Comparison of ENCODE assay signal across 11 cellular contexts in genomic region chr10:4947039-4947634, GRCh38. TPM values are rescaled to one million over a fixed set of nuclear protein-coding genes. Genes with fewer than 3 reads are reported as not detected.
A peak's percentile ranks its signal among the peaks of the same experiment; 100 is the strongest.
DNase-seq lines count a peak whose midpoint lies in the region; TF ChIP-seq lines count a peak whose summit lies in the region.
"Had no signal": no experiment of that assay in that cellular context is flagged by ENCODE, and none has a peak within 500 bp of the region (broad histone marks: within the 10 kb centered on the region; RNA-seq: fewer than 3 reads in every experiment).

No MANE protein-coding gene starts in this region.

- no peak overlapping the region for H3K4me3 Mint-ChIP-seq in activated CD4-positive, alpha-beta T cell treated with anti-CD3 and anti-CD28 coated beads, Interleukin-2, amount 10 ng/mL, durations not matched to agents 7 days and 5 days
- H3K4me3 Mint-ChIP-seq: endodermal cell; T-helper 2 cell treated with Interferon-gamma antibody and Interleukin-4, amounts not matched to agents 5 μg/mL and 100 μg/mL, for 36 hours had no signal

- no peaks in the 10 kb centered on the region for H3K36me3 Mint-ChIP-seq in activated CD4-positive, alpha-beta T cell treated with anti-CD3 and anti-CD28 coated beads, Interleukin-2, amount 10 ng/mL, durations not matched to agents 7 days and 5 days (ENCODE audit: low read depth)

- DNase-seq in AG04449 (ENCODE audit: low read depth, low spot score) = peak; percentile 21
- DNase-seq in RPMI7951 (ENCODE audit: low read depth) = peak; percentile 14
- DNase-seq in fibroblast of villous mesenchyme (ENCODE audit: low read depth) = peak; percentile 81
- DNase-seq in renal cortical epithelial cell (ENCODE audit: low read depth) = peak; percentile 79
- DNase-seq in NCI-H345 treated with DMSO at 0.1 percent for 48 hours (lab: John Stamatoyannopoulos, UW; ENCODE audit: unreplicated experiment) = no peak
- DNase-seq in activated CD4-positive, alpha-beta T cell treated with anti-CD3 and anti-CD28 coated beads, Interleukin-2, amount 10 ng/mL, durations not matched to agents 7 days and 5 days = no peak
- no peak for DNase-seq in RPMI8226
- DNase-seq in NCI-H1436 (lab: John Stamatoyannopoulos, UW) = no peak
- DNase-seq: endodermal cell, NCI-H187 had no signal

- H3K4me3 ChIP-seq in AG04449 (ENCODE audit: low read depth, low read length) = no peak overlapping the region
- no peak overlapping the region for H3K4me3 ChIP-seq in fibroblast of villous mesenchyme (ENCODE audit: low read depth, low read length)

- H3K4me1 Mint-ChIP-seq in activated CD4-positive, alpha-beta T cell treated with anti-CD3 and anti-CD28 coated beads, Interleukin-2, amount 10 ng/mL, durations not matched to agents 7 days and 5 days = no peaks in the 10 kb centered on the region

- POLR2A ChIA-PET in AG04449 (lab: Yijun Ruan, JAX) = no interaction called here
- POLR2A ChIA-PET in activated CD4-positive, alpha-beta T cell treated with anti-CD3 and anti-CD28 coated beads, Interleukin-2, amount 10 ng/mL, durations not matched to agents 7 days and 5 days (lab: Charles Lee) = no interaction called here

- H3K9me3 Mint-ChIP-seq in activated CD4-positive, alpha-beta T cell treated with anti-CD3 and anti-CD28 coated beads, Interleukin-2, amount 10 ng/mL, durations not matched to agents 7 days and 5 days = no peaks in the 10 kb centered on the region
- H3K9me3 Mint-ChIP-seq: endodermal cell; T-helper 2 cell treated with Interferon-gamma antibody and Interleukin-4, amounts not matched to agents 5 μg/mL and 100 μg/mL, for 36 hours had no signal

- no peaks in the 10 kb centered on the region for H3K27me3 Mint-ChIP-seq in activated CD4-positive, alpha-beta T cell treated with anti-CD3 and anti-CD28 coated beads, Interleukin-2, amount 10 ng/mL, durations not matched to agents 7 days and 5 days

- CTCF ChIA-PET in AG04449 (lab: Yijun Ruan, JAX) = interaction anchor here (2.5 kb wide), 1 partner anchor 97 kb away, joined by 13 read pairs; no protein-coding TSS in a partner anchor
- CTCF ChIA-PET in activated CD4-positive, alpha-beta T cell treated with anti-CD3 and anti-CD28 coated beads, Interleukin-2, amount 10 ng/mL, durations not matched to agents 7 days and 5 days (lab: Charles Lee) = no interaction called here

- TF ChIP-seq CTCF in AG04449 (IDR thresholded peaks at IDR 0.05; ENCODE audit: insufficient read depth, low read length, missing control alignments) (no peak), fibroblast of villous mesenchyme (IDR thresholded peaks at IDR 0.05; ENCODE audit: insufficient read depth, low read depth, low read length) (no peak)

- no peak overlapping the region for H3K27ac Mint-ChIP-seq in activated CD4-positive, alpha-beta T cell treated with anti-CD3 and anti-CD28 coated beads, Interleukin-2, amount 10 ng/mL, durations not matched to agents 7 days and 5 days
- H3K27ac Mint-ChIP-seq: endodermal cell; T-helper 2 cell treated with Interferon-gamma antibody and Interleukin-4, amounts not matched to agents 5 μg/mL and 100 μg/mL, for 36 hours had no signal

RNA-seq across cellular contexts. Expression of gene AKR1C1, which starts 16.1 kb away (rescaled TPM):
- total RNA-seq in RPMI7951 (2014; rRNA removed; shearing (Covaris generic)) = 14.2 and 20.2 TPM in 2 replicates
- total RNA-seq in fibroblast of villous mesenchyme (6.0 and 8.4 TPM in 2 replicates), renal cortical epithelial cell (5.5 and 6.6 TPM in 2 replicates)
- total RNA-seq in activated CD4-positive, alpha-beta T cell treated with anti-CD3 and anti-CD28 coated beads, Interleukin-2, amount 10 ng/mL, durations not matched to agents 7 days and 5 days = 1 to 10 TPM in 1 of 2 experiments, under 1 TPM in 1; 0.89 to 1.1 TPM

RNA-seq across cellular contexts. Expression of gene AKR1C2, which starts 56.5 kb away (rescaled TPM):
- total RNA-seq in RPMI7951 (2014; rRNA removed; shearing (Covaris generic)) = 17.9 and 24.8 TPM in 2 replicates
- total RNA-seq in fibroblast of villous mesenchyme (1.6 and 5.2 TPM in 2 replicates), renal cortical epithelial cell (1.9 and 6.5 TPM in 2 replicates)
- total RNA-seq in activated CD4-positive, alpha-beta T cell treated with anti-CD3 and anti-CD28 coated beads, Interleukin-2, amount 10 ng/mL, durations not matched to agents 7 days and 5 days = under 1 TPM in 1 of 2 experiments, not detected in 1; 0.17 TPM

Comparison
In these comparisons a context has a peak if more than half of its experiments do, and no peak if none do; other contexts are left out.
1. DNase-seq: peak in AG04449 (single experiment), RPMI7951 (single experiment), fibroblast of villous mesenchyme (single experiment) and renal cortical epithelial cell (single experiment); none in NCI-H345 treated with DMSO at 0.1 percent for 48 hours (single experiment), activated CD4-positive, alpha-beta T cell treated with anti-CD3 and anti-CD28 coated beads, Interleukin-2, amount 10 ng/mL, durations not matched to agents 7 days and 5 days (single experiment), RPMI8226 (single experiment) and NCI-H1436 (single experiment).